19 cellular contexts compared by ENCODE assay signal in the genomic region with DNA sequence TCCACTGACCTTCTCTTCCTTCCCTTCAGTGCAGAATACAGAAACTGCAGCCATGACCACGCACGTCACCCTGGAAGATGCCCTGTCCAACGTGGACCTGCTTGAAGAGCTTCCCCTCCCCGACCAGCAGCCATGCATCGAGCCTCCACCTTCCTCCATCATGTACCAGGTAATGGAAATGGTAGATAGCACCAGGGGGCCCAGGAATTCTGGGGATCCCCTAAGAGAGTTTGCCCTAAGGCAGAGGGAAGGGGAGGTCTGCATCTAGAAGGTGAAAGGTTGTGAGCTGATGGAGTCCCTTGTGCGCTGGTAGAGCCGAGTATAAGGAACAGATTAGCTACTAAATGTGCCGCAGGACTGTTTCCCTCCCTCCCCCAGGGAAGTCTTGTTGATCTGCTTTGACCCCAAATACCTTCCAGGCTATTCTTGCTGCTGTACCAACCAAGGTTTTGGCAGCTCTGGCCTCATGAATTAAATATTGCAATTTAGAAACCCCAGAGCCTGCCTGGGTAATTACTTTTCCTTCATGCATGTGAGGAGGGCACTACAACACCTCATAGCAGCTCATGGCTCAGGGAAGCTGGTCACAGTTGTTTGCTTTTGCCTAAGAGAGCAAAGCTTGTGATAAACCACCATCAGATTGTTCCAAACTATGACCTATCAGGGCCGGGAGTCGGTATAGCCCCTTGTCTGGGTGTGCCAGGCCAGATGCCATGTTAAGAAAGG. TPM values are rescaled to one million over a fixed set of nuclear protein-coding genes. Genes with fewer than 3 reads are reported as not detected.
DNase-seq lines count a peak whose midpoint lies in the region; ATAC-seq and TF ChIP-seq lines count a peak whose summit lies in the region.
"Had no signal": no experiment of that assay in that cellular context is flagged by ENCODE, and none has a peak within 500 bp of the region (broad histone marks: within the 10 kb centered on the region; RNA-seq: fewer than 3 reads in every experiment).

No MANE protein-coding gene starts in this region.

- H3K4me1 Mint-ChIP-seq in CD8-positive, alpha-beta memory T cell = peaks cover 69 to 87% (median 86%) of the 10 kb centered on the region in 3 donors
- peaks cover 69% of the 10 kb centered on the region for H3K4me1 Mint-ChIP-seq in activated T-helper 17 cell treated with anti-CD3 and anti-CD28 coated beads, Interleukin-2, amount 50 U/mL, for 72 hours
- peaks cover 58 to 62% of the 10 kb centered on the region in 2 donors for H3K4me1 Mint-ChIP-seq in natural killer cell treated with Interleukin-12 subunit alpha and Interleukin-12 subunit beta and Interleukin-15 and Interleukin-18, amount 100 ng/mL, for 72 hours (ENCODE audit: low read depth in 2 of 2)

- H3K9me3 ChIP-seq in CD8-positive, alpha-beta memory T cell (ENCODE audit: low read length) = no peaks in the 10 kb centered on the region
- H3K9me3 ChIP-seq in heart right ventricle = no peaks in the 10 kb centered on the region
- H3K9me3 ChIP-seq: uterus had no signal

- no peaks in the 10 kb centered on the region for H3K9me3 Mint-ChIP-seq in CD8-positive, alpha-beta memory T cell
- H3K9me3 Mint-ChIP-seq in activated T-helper 17 cell treated with anti-CD3 and anti-CD28 coated beads, Interleukin-2, amount 50 U/mL, for 72 hours = no peaks in the 10 kb centered on the region
- peaks cover 2% of the 10 kb centered on the region for H3K9me3 Mint-ChIP-seq in natural killer cell treated with Interleukin-12 subunit alpha and Interleukin-12 subunit beta and Interleukin-15 and Interleukin-18, amount 100 ng/mL, for 72 hours

- H3K36me3 Mint-ChIP-seq in CD8-positive, alpha-beta memory T cell = peaks cover 11 to 70% (median 19%) of the 10 kb centered on the region in 3 donors
- peaks cover 73% of the 10 kb centered on the region for H3K36me3 Mint-ChIP-seq in activated T-helper 17 cell treated with anti-CD3 and anti-CD28 coated beads, Interleukin-2, amount 50 U/mL, for 72 hours (ENCODE audit: low read depth)
- H3K36me3 Mint-ChIP-seq in natural killer cell treated with Interleukin-12 subunit alpha and Interleukin-12 subunit beta and Interleukin-15 and Interleukin-18, amount 100 ng/mL, for 72 hours = peaks cover 29% of the 10 kb centered on the region

- H3K4me3 ChIP-seq in CD8-positive, alpha-beta memory T cell (ENCODE audit: low read length) = no peak overlapping the region
- H3K4me3 ChIP-seq in heart right ventricle (no peak overlapping the region), brain microvascular endothelial cell (ENCODE audit: low read depth, low read length) (no peak overlapping the region)
- H3K4me3 ChIP-seq: sigmoid colon, uterus had no signal

- H3K4me1 ChIP-seq in CD8-positive, alpha-beta memory T cell (ENCODE audit: insufficient read depth, low read length) = peaks cover 82% of the 10 kb centered on the region
- peaks cover 0 to 72% (median 30%) of the 10 kb centered on the region in 9 donors for H3K4me1 ChIP-seq in heart right ventricle
- H3K4me1 ChIP-seq: sigmoid colon, uterus had no signal

- no peak overlapping the region for H3K27ac ChIP-seq in CD8-positive, alpha-beta memory T cell (ENCODE audit: low read depth, low read length)
- H3K27ac ChIP-seq in heart right ventricle (peak overlapping the region in 9 of 10 donors; percentile 61 to 82 (median 77)), brain microvascular endothelial cell (no peak overlapping the region)
- H3K27ac ChIP-seq: sigmoid colon, uterus had no signal

- no peaks in the 10 kb centered on the region for H3K27me3 Mint-ChIP-seq in CD8-positive, alpha-beta memory T cell
- no peaks in the 10 kb centered on the region for H3K27me3 Mint-ChIP-seq in activated T-helper 17 cell treated with anti-CD3 and anti-CD28 coated beads, Interleukin-2, amount 50 U/mL, for 72 hours
- H3K27me3 Mint-ChIP-seq in natural killer cell treated with Interleukin-12 subunit alpha and Interleukin-12 subunit beta and Interleukin-15 and Interleukin-18, amount 100 ng/mL, for 72 hours = no peaks in the 10 kb centered on the region

- intact Hi-C loops in heart right ventricle (cut with DNase I) = no loop called here

- no peaks in the 10 kb centered on the region for H3K27me3 ChIP-seq in CD8-positive, alpha-beta memory T cell (ENCODE audit: insufficient read depth, low read length, poor library complexity, severe bottlenecking)
- no peaks in the 10 kb centered on the region for H3K27me3 ChIP-seq in heart right ventricle
- H3K27me3 ChIP-seq in brain microvascular endothelial cell (replicated peaks) = no peaks in the 10 kb centered on the region
- H3K27me3 ChIP-seq: sigmoid colon, uterus had no signal

- DNase-seq in CD8-positive, alpha-beta memory T cell = no peak
- DNase-seq in heart right ventricle (no peak), NCI-H146 treated with DMSO at 0.1 percent for 48 hours (lab: John Stamatoyannopoulos, UW; ENCODE audit: unreplicated experiment) (no peak), brain microvascular endothelial cell (no peak), kidney tubule cell (ENCODE audit: low spot score) (no peak)
- no peak for DNase-seq in natural killer cell treated with Interleukin-12 subunit alpha and Interleukin-12 subunit beta and Interleukin-15 and Interleukin-18, amount 100 ng/mL, for 72 hours (ENCODE audit: low spot score)
- DNase-seq: activated CD4-positive, alpha-beta T cell treated with anti-CD3 and anti-CD28 coated beads, Interleukin-2, amount 50 U/mL, for 48 hours; activated T-cell treated with anti-CD3 and anti-CD28 coated beads, Interleukin-2, amount 50 U/mL, for 72 hours; amniotic stem cell; hippocampal formation; NCI-H1930; NCI-H446 treated with DMSO at 0.1 percent for 48 hours; nucleus accumbens; SHP77; sigmoid colon; substantia nigra; uterus had no signal

- H3K36me3 ChIP-seq in CD8-positive, alpha-beta memory T cell (ENCODE audit: insufficient read depth, low read length) = peaks cover 45% of the 10 kb centered on the region
- peaks cover 0 to 49% (median 0%) of the 10 kb centered on the region in 9 donors for H3K36me3 ChIP-seq in heart right ventricle
- H3K36me3 ChIP-seq in brain microvascular endothelial cell (replicated peaks) = no peaks in the 10 kb centered on the region
- H3K36me3 ChIP-seq: sigmoid colon, uterus had no signal

- 57 to 68% methylated on average over 10 of the region's 10 CpGs for WGBS in heart right ventricle, 2 donors

- CTCF ChIA-PET in CD8-positive, alpha-beta memory T cell (lab: Charles Lee) = interaction anchor here (0.6 to 1.6 kb wide), 5 partner anchors 12 to 136 kb away, joined by 3 to 4 read pairs (median 3); no protein-coding TSS in a partner anchor

- no peak overlapping the region for H3K4me3 Mint-ChIP-seq in CD8-positive, alpha-beta memory T cell
- no peak overlapping the region for H3K4me3 Mint-ChIP-seq in activated T-helper 17 cell treated with anti-CD3 and anti-CD28 coated beads, Interleukin-2, amount 50 U/mL, for 72 hours
- H3K4me3 Mint-ChIP-seq in natural killer cell treated with Interleukin-12 subunit alpha and Interleukin-12 subunit beta and Interleukin-15 and Interleukin-18, amount 100 ng/mL, for 72 hours = no peak overlapping the region
- H3K4me3 Mint-ChIP-seq: activated T-cell treated with anti-CD3 and anti-CD28 coated beads, Interleukin-2, amount 50 U/mL, for 72 hours; T-helper 1 cell treated with Interleukin-12 subunit alpha and Interleukin-12 subunit beta and Interleukin-4 antibody, amounts not matched to agents 30 μg/mL and 1 μg/mL, for 36 hours had no signal

- TF ChIP-seq CTCF in heart right ventricle (IDR thresholded peaks at IDR 0.05) = no peak
- TF ChIP-seq CTCF in brain microvascular endothelial cell (IDR thresholded peaks at IDR 0.05; ENCODE audit: low read depth, low read length, missing control alignments) = no peak

- POLR2A ChIA-PET in CD8-positive, alpha-beta memory T cell (lab: Charles Lee) = interaction anchor here (0.8 to 2.8 kb wide), 2 partner anchors 13 to 79 kb away, joined by 3 to 9 read pairs; no protein-coding TSS in a partner anchor

- in situ Hi-C loops in brain microvascular endothelial cell (cut with HindIII; ENCODE audit: low pct_ligation_motif_present, low sequenced_read_pairs) = no loop called here

- no peak for ATAC-seq in activated T-helper 17 cell treated with anti-CD3 and anti-CD28 coated beads, Interleukin-2, amount 50 U/mL, for 72 hours (replicated peaks)
- peak in 5 of 8 donors; percentile 17 to 52 (median 31) for ATAC-seq in heart right ventricle
- no peak for ATAC-seq in natural killer cell treated with Interleukin-12 subunit alpha and Interleukin-12 subunit beta and Interleukin-15 and Interleukin-18, amount 100 ng/mL, for 72 hours
- ATAC-seq: activated T-cell treated with anti-CD3 and anti-CD28 coated beads, Interleukin-2, amount 50 U/mL, for 72 hours had no signal

- H3K27ac Mint-ChIP-seq in CD8-positive, alpha-beta memory T cell = peak overlapping the region in 6 of 8 donors; percentile 26 to 73 (median 36)
- peak overlapping the region; percentile 41 for H3K27ac Mint-ChIP-seq in activated T-helper 17 cell treated with anti-CD3 and anti-CD28 coated beads, Interleukin-2, amount 50 U/mL, for 72 hours
- peak overlapping the region; percentile 81 to 88 for H3K27ac Mint-ChIP-seq in natural killer cell treated with Interleukin-12 subunit alpha and Interleukin-12 subunit beta and Interleukin-15 and Interleukin-18, amount 100 ng/mL, for 72 hours
- H3K27ac Mint-ChIP-seq: T-helper 1 cell treated with Interleukin-12 subunit alpha and Interleukin-12 subunit beta and Interleukin-4 antibody, amounts not matched to agents 30 μg/mL and 1 μg/mL, for 36 hours had no signal

RNA-seq across cellular contexts. Expression of gene CYFIP2, which starts 19.6 kb away (rescaled TPM):
- 100 to 1,000 TPM; 239 to 259 TPM for total RNA-seq in CD8-positive, alpha-beta memory T cell
- 534 TPM for polyA plus RNA-seq in CD8-positive, alpha-beta memory T cell
- total RNA-seq in activated T-helper 17 cell treated with anti-CD3 and anti-CD28 coated beads, Interleukin-2, amount 50 U/mL, for 72 hours = 100 to 1,000 TPM; 269 to 291 TPM
- 10 to 100 TPM; 20.3 to 50.8 (median 34.4) TPM for total RNA-seq in heart right ventricle
- 10 to 100 TPM; 23.5 to 28.5 TPM for polyA plus RNA-seq in heart right ventricle
- total RNA-seq in natural killer cell treated with Interleukin-12 subunit alpha and Interleukin-12 subunit beta and Interleukin-15 and Interleukin-18, amount 100 ng/mL, for 72 hours = 100 to 1,000 TPM; 282 to 424 TPM

Comparison
In these comparisons a context has a peak if more than half of its experiments do, and no peak if none do; other contexts are left out.
1. H3K27ac ChIP-seq: peak in heart right ventricle (9 of 10); none in CD8-positive, alpha-beta memory T cell (single experiment) and brain microvascular endothelial cell (single experiment).
2. ATAC-seq: peak in heart right ventricle (5 of 8); none in activated T-helper 17 cell treated with anti-CD3 and anti-CD28 coated beads, Interleukin-2, amount 50 U/mL, for 72 hours (single experiment) and natural killer cell treated with Interleukin-12 subunit alpha and Interleukin-12 subunit beta and Interleukin-15 and Interleukin-18, amount 100 ng/mL, for 72 hours (0 of 2).
3. RNA of gene CYFIP2, which starts 19.6 kb away (total RNA-seq): 282 to 424 TPM in natural killer cell treated with Interleukin-12 subunit alpha and Interleukin-12 subunit beta and Interleukin-15 and Interleukin-18, amount 100 ng/mL, for 72 hours, 269 to 291 TPM in activated T-helper 17 cell treated with anti-CD3 and anti-CD28 coated beads, Interleukin-2, amount 50 U/mL, for 72 hours and 239 to 259 TPM in CD8-positive, alpha-beta memory T cell; 20.3 to 50.8 TPM in heart right ventricle; every median in the first group is over 4 times any median in the second.
4. Peak in every context shown above with its lines, with median percentiles within 50 percentile points of each other: H3K27ac Mint-ChIP-seq.